Comparison of ENCODE assay signal across 8 cellular contexts in the genomic region with DNA sequence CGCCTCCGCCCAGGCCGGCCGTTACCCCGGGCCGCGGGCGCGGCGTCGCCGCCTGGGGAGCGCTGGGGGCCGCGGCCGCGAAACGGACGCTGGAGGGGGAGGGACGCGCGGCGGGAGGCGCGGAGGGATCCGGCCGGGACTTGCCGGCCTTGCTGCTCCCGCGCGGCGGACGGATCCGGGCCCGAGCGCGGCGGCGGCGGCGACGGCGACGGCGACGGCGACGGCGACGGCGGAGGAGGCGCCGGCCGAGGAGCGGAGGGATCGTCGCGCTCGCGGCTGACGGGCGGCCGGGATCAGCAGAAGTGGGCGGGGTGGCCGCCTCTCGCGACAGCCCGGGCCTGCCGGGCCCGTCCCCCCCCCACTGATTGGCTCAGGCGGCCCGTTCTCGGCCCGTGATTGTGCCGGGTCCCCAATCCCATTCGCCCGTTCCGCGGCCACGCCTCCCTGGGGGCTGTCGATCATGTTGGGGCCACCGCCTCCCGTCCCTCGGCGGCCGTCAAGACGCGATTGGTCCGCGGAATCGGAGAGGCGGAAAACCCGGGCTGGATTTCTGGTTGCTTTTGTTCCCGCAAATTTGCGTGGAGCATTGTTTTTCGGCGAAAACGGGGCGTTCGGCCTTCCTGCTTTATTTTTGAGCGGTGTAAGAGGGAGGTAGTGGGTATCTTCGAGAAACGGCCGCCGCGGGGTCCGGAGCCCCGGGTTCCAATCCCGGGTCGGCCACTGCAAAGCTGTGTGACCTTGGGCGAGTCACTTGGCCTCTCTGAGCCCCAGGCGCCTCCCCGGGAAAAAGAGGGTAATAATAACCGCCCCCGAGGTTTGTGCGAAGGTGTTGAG. TPM values are rescaled to one million over a fixed set of nuclear protein-coding genes. Genes with fewer than 3 reads are reported as not detected.
DNase-seq lines count a peak whose midpoint lies in the region; ATAC-seq and TF ChIP-seq lines count a peak whose summit lies in the region.

A gene (minus strand): TSS at position 304 of the 834 bp plus-strand sequence. CDS start 786 bp downstream, outside the sequence.

- peaks cover 5 to 64% (median 11%) of the 10 kb centered on the region in 4 donors for H3K4me1 ChIP-seq in Peyer's patch

- no peaks in the 10 kb centered on the region for H3K36me3 ChIP-seq in Peyer's patch

- peak within 1 kb of the TSS; percentile 80 for H3K4me3 Mint-ChIP-seq in activated T-helper 1 cell treated with anti-CD3 and anti-CD28 coated beads, Interleukin-12 subunit alpha, Interleukin-12 subunit beta, Interleukin-2, Interleukin-4 antibody, amounts not matched to agents 30 ng/mL and 10 ng/mL and 1 ng/mL, durations not matched to agents 14 hours and 24 hours and 36 hours
- peak within 1 kb of the TSS; percentile 83 to 93 (median 89) for H3K4me3 Mint-ChIP-seq in naive B cell

- H3K4me1 Mint-ChIP-seq in activated T-helper 1 cell treated with anti-CD3 and anti-CD28 coated beads, Interleukin-12 subunit alpha, Interleukin-12 subunit beta, Interleukin-2, Interleukin-4 antibody, amounts not matched to agents 30 ng/mL and 10 ng/mL and 1 ng/mL, durations not matched to agents 14 hours and 24 hours and 36 hours (ENCODE audit: low read depth), result peaks cover 53% of the 10 kb centered on the region
- peaks cover 25 to 45% (median 36%) of the 10 kb centered on the region in 3 donors for H3K4me1 Mint-ChIP-seq in naive B cell

- TF ChIP-seq POLR2A in Peyer's patch (IDR thresholded peaks at IDR 0.05), result peak; percentile 62 to 78

- H3K36me3 Mint-ChIP-seq in activated T-helper 1 cell treated with anti-CD3 and anti-CD28 coated beads, Interleukin-12 subunit alpha, Interleukin-12 subunit beta, Interleukin-2, Interleukin-4 antibody, amounts not matched to agents 30 ng/mL and 10 ng/mL and 1 ng/mL, durations not matched to agents 14 hours and 24 hours and 36 hours (ENCODE audit: low read depth), result peaks cover 4% of the 10 kb centered on the region
- no peaks in the 10 kb centered on the region for H3K36me3 Mint-ChIP-seq in naive B cell

- peak within 1 kb of the TSS; percentile 37 to 81 (median 60) for H3K4me3 ChIP-seq in Peyer's patch

- TF ChIP-seq EP300 in Ishikawa (IDR thresholded peaks at IDR 0.05; ENCODE audit: borderline replicate concordance), result no peak

- TF ChIP-seq RAD21 in Ishikawa (IDR thresholded peaks at IDR 0.05; ENCODE audit: low read depth), result no peak

- no peak for TF ChIP-seq CTCF in Peyer's patch (IDR thresholded peaks at IDR 0.05)

- H3K27me3 ChIP-seq in Peyer's patch, result no peaks in the 10 kb centered on the region

- no peaks in the 10 kb centered on the region for H3K9me3 Mint-ChIP-seq in activated T-helper 1 cell treated with anti-CD3 and anti-CD28 coated beads, Interleukin-12 subunit alpha, Interleukin-12 subunit beta, Interleukin-2, Interleukin-4 antibody, amounts not matched to agents 30 ng/mL and 10 ng/mL and 1 ng/mL, durations not matched to agents 14 hours and 24 hours and 36 hours
- H3K9me3 Mint-ChIP-seq in naive B cell, result peaks cover 0 to 2% (median 0%) of the 10 kb centered on the region in 7 donors

- DNase-seq in DMS153 treated with DMSO at 0.1 percent for 48 hours (lab: John Stamatoyannopoulos, UW; ENCODE audit: unreplicated experiment) (peak; percentile 83), Peyer's patch (peak; percentile 91 to 100 (median 99)), fibroblast of gingiva (ENCODE audit: low read depth) (peak; percentile 99), naive B cell (peak; percentile 93)
- peak; percentile 98 for DNase-seq in activated T-helper 1 cell treated with anti-CD3 and anti-CD28 coated beads, Interleukin-12 subunit alpha, Interleukin-12 subunit beta, Interleukin-2, Interleukin-4 antibody, amounts not matched to agents 30 ng/mL and 10 ng/mL and 1 ng/mL, durations not matched to agents 14 hours and 24 hours and 36 hours (ENCODE audit: low spot score)
- DNase-seq in stimulated activated CD8-positive, alpha-beta memory T cell treated with anti-CD3 and anti-CD28 coated beads, Interleukin-7, amount 100 ng/mL, for 48 hours (ENCODE audit: extremely low read depth in 1 of 2, low read depth in 1 of 2), result peak; percentile 98 to 99

- intact Hi-C loops in activated T-helper 1 cell treated with anti-CD3 and anti-CD28 coated beads, Interleukin-12 subunit alpha, Interleukin-12 subunit beta, Interleukin-2, Interleukin-4 antibody, amounts not matched to agents 30 ng/mL and 10 ng/mL and 1 ng/mL, durations not matched to agents 14 hours and 24 hours and 36 hours (cut with micrococcal nuclease), result loop anchor here (1.0 to 10.0 kb wide), 6 partner anchors 29 to 382 kb away; no protein-coding TSS in a partner anchor

- peak within 1 kb of the TSS; percentile 40 to 93 (median 61) for H3K27ac ChIP-seq in Peyer's patch

- H3K27ac Mint-ChIP-seq in activated T-helper 1 cell treated with anti-CD3 and anti-CD28 coated beads, Interleukin-12 subunit alpha, Interleukin-12 subunit beta, Interleukin-2, Interleukin-4 antibody, amounts not matched to agents 30 ng/mL and 10 ng/mL and 1 ng/mL, durations not matched to agents 14 hours and 24 hours and 36 hours, result peak within 1 kb of the TSS; percentile 82
- H3K27ac Mint-ChIP-seq in naive B cell, result peak within 1 kb of the TSS in 4 of 6 donors; percentile 42 to 87 (median 79)

- ATAC-seq in GM21576 (IDR thresholded peaks at IDR 0.05; ENCODE audit: unreplicated experiment) (peak; percentile 87), naive B cell (ENCODE audit: low read depth in 2 of 2) (peak; percentile 92 to 94)

- peaks cover 33% of the 10 kb centered on the region for H3K27me3 Mint-ChIP-seq in activated T-helper 1 cell treated with anti-CD3 and anti-CD28 coated beads, Interleukin-12 subunit alpha, Interleukin-12 subunit beta, Interleukin-2, Interleukin-4 antibody, amounts not matched to agents 30 ng/mL and 10 ng/mL and 1 ng/mL, durations not matched to agents 14 hours and 24 hours and 36 hours (ENCODE audit: insufficient read depth)
- H3K27me3 Mint-ChIP-seq in naive B cell, result peaks cover 35 to 67% (median 56%) of the 10 kb centered on the region in 3 donors

- no peaks in the 10 kb centered on the region for H3K9me3 ChIP-seq in Peyer's patch

TF ChIP-seq in Ishikawa, 13 proteins besides CTCF, POLR2A, EP300 and RAD21:
- TF ChIP-seq TAF1 (IDR thresholded peaks at IDR 0.05; ENCODE audit: low read depth), result peak; percentile 58; the same call in 1 of the 2 replicates
- TF ChIP-seq NFIC (IDR thresholded peaks at IDR 0.05), result no peak
- TF ChIP-seq, protein P1, sequence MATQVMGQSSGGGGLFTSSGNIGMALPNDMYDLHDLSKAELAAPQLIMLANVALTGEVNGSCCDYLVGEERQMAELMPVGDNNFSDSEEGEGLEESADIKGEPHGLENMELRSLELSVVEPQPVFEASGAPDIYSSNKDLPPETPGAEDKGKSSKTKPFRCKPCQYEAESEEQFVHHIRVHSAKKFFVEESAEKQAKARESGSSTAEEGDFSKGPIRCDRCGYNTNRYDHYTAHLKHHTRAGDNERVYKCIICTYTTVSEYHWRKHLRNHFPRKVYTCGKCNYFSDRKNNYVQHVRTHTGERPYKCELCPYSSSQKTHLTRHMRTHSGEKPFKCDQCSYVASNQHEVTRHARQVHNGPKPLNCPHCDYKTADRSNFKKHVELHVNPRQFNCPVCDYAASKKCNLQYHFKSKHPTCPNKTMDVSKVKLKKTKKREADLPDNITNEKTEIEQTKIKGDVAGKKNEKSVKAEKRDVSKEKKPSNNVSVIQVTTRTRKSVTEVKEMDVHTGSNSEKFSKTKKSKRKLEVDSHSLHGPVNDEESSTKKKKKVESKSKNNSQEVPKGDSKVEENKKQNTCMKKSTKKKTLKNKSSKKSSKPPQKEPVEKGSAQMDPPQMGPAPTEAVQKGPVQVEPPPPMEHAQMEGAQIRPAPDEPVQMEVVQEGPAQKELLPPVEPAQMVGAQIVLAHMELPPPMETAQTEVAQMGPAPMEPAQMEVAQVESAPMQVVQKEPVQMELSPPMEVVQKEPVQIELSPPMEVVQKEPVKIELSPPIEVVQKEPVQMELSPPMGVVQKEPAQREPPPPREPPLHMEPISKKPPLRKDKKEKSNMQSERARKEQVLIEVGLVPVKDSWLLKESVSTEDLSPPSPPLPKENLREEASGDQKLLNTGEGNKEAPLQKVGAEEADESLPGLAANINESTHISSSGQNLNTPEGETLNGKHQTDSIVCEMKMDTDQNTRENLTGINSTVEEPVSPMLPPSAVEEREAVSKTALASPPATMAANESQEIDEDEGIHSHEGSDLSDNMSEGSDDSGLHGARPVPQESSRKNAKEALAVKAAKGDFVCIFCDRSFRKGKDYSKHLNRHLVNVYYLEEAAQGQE (IDR thresholded peaks at IDR 0.05; ENCODE audit: low read depth), result 0 out of 2 replicates have a peak, but pooled peaks have one; percentile 22
- 0 out of 2 replicates have a peak, but pooled peaks have one; percentile 5 for TF ChIP-seq YY1 (IDR thresholded peaks at IDR 0.05; ENCODE audit: low read depth)
- TF ChIP-seq, protein P2, sequence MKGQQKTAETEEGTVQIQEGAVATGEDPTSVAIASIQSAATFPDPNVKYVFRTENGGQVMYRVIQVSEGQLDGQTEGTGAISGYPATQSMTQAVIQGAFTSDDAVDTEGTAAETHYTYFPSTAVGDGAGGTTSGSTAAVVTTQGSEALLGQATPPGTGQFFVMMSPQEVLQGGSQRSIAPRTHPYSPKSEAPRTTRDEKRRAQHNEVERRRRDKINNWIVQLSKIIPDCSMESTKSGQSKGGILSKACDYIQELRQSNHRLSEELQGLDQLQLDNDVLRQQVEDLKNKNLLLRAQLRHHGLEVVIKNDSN (IDR thresholded peaks at IDR 0.05), result peak; percentile 43; the same call in 1 of the 2 replicates

RNA-seq across cellular contexts. Expression of the gene that starts here (rescaled TPM):
- total RNA-seq in Peyer's patch, result 10 to 100 TPM; 28.1 to 68.9 (median 55.9) TPM
- total RNA-seq in activated T-helper 1 cell treated with anti-CD3 and anti-CD28 coated beads, Interleukin-12 subunit alpha, Interleukin-12 subunit beta, Interleukin-2, Interleukin-4 antibody, amounts not matched to agents 30 ng/mL and 10 ng/mL and 1 ng/mL, durations not matched to agents 14 hours and 24 hours and 36 hours, result 9.9 and 11.0 TPM in 2 replicates
- under 1 TPM in 5 of 6 donors, not detected in 1; 0.03 to 0.31 (median 0.20) TPM for polyA plus RNA-seq in naive B cell (ENCODE audit: low read depth in 6 of 6)

Comparison
In these comparisons a context has a peak if more than half of its experiments do, and no peak if none do; other contexts are left out.
1. Peak in every context shown above with its lines: DNase-seq, ATAC-seq, H3K4me3 ChIP-seq and H3K27ac ChIP-seq.
2. Peak in DNase-seq and ATAC-seq in naive B cell; RNA of the gene not detected or under 1 TPM.